Comparison of ENCODE assay signal across 9 cellular contexts in genomic region chr10:12348341-12348869, GRCh38. TPM values are rescaled to one million over a fixed set of nuclear protein-coding genes. Genes with fewer than 3 reads are reported as not detected.
DNase-seq lines count a peak whose midpoint lies in the region; ATAC-seq, FAIRE-seq and TF ChIP-seq lines count a peak whose summit lies in the region.
"Had no signal": no experiment of that assay in that cellular context is flagged by ENCODE, and none has a peak within 500 bp of the region (broad histone marks: within the 10 kb centered on the region; RNA-seq: fewer than 3 reads in every experiment).

No MANE protein-coding gene starts in this region.

- peaks cover 20% of the 10 kb centered on the region for H3K4me1 Mint-ChIP-seq in activated T-helper 17 cell treated with anti-CD3 and anti-CD28 coated beads, Interleukin-2, amount 50 U/mL, for 72 hours
- H3K4me1 Mint-ChIP-seq in stimulated activated naive CD8-positive, alpha-beta T cell treated with anti-CD3 and anti-CD28 coated beads, Interleukin-15, amount 100 ng/mL, for 72 hours, result peaks cover 42% of the 10 kb centered on the region

- dilution Hi-C loops in keratinocyte (cut with MboI; ENCODE audit: extremely low pct_ligation_motif_present, low sequenced_read_pairs), result no loop called here

- H4K20me1 ChIP-seq in keratinocyte (ENCODE audit: control insufficient read depth, extremely low read depth, insufficient read depth, low read length), result no peaks in the 10 kb centered on the region

- no peak for ATAC-seq in activated T-helper 17 cell treated with anti-CD3 and anti-CD28 coated beads, Interleukin-2, amount 50 U/mL, for 72 hours (replicated peaks)
- no peak for ATAC-seq in stimulated activated naive CD8-positive, alpha-beta T cell treated with anti-CD3 and anti-CD28 coated beads, Interleukin-15, amount 100 ng/mL, for 72 hours
- no peak for ATAC-seq in GM21423 (IDR thresholded peaks at IDR 0.05; ENCODE audit: unreplicated experiment)

- H3K4me1 ChIP-seq in keratinocyte (ENCODE audit: control insufficient read depth, extremely low read depth, insufficient read depth, low read length), result peaks cover 8% of the 10 kb centered on the region

- H3K9me3 ChIP-seq in keratinocyte (ENCODE audit: control insufficient read depth, low read depth, low read length), result no peaks in the 10 kb centered on the region

- no peak overlapping the region for H3K27ac ChIP-seq in keratinocyte (ENCODE audit: control insufficient read depth, insufficient read depth, low read length)

- no peak overlapping the region for H2AFZ ChIP-seq in keratinocyte (ENCODE audit: control insufficient read depth, low read length)

- peak overlapping the region; percentile 90 for H3K27ac Mint-ChIP-seq in activated T-helper 17 cell treated with anti-CD3 and anti-CD28 coated beads, Interleukin-2, amount 50 U/mL, for 72 hours
- peak overlapping the region; percentile 96 to 97 for H3K27ac Mint-ChIP-seq in stimulated activated naive CD8-positive, alpha-beta T cell treated with anti-CD3 and anti-CD28 coated beads, Interleukin-15, amount 100 ng/mL, for 72 hours

- no peak for TF ChIP-seq CTCF in keratinocyte (optimal IDR thresholded peaks at IDR 0.05 in 1 of 3, IDR thresholded peaks at IDR 0.05 in 1 of 3, conservative IDR thresholded peaks at IDR 0.05 in 1 of 3; ENCODE audit: extremely low read depth in 1 of 3, insufficient read depth in 2 of 3, low read length in 3 of 3)

- DNase-seq in NCI-H1417 (lab: John Stamatoyannopoulos, UW) (peak in 2 of 3 experiments; percentile 26 to 53), NCI-H1417 treated with DMSO at 0.1 percent for 48 hours (lab: John Stamatoyannopoulos, UW) (no peak), keratinocyte (ENCODE audit: low read depth, low spot score) (no peak), kidney glomerular epithelial cell (lab: John Stamatoyannopoulos, UW) (no peak), SIG-M5 (lab: John Stamatoyannopoulos, UW) (no peak)
- DNase-seq in stimulated activated naive CD8-positive, alpha-beta T cell treated with anti-CD3 and anti-CD28 coated beads, Interleukin-15, amount 100 ng/mL, for 72 hours, result no peak

- H3K36me3 ChIP-seq in keratinocyte (ENCODE audit: control insufficient read depth in 2 of 2, extremely low read depth in 1 of 2, insufficient read depth in 2 of 2, low read length in 2 of 2), result no peaks in the 10 kb centered on the region

- FAIRE-seq in keratinocyte (lab: Jason Lieb, UNC), result no peak
- FAIRE-seq: A204.1 had no signal

- H3K9ac ChIP-seq in keratinocyte (ENCODE audit: control insufficient read depth, extremely low read depth, insufficient read depth, low read length), result peak overlapping the region; percentile 39

- H3K9me3 Mint-ChIP-seq in activated T-helper 17 cell treated with anti-CD3 and anti-CD28 coated beads, Interleukin-2, amount 50 U/mL, for 72 hours, result no peaks in the 10 kb centered on the region
- H3K9me3 Mint-ChIP-seq in stimulated activated naive CD8-positive, alpha-beta T cell treated with anti-CD3 and anti-CD28 coated beads, Interleukin-15, amount 100 ng/mL, for 72 hours, result peaks cover 0 to 3% of the 10 kb centered on the region in 2 donors

- peaks cover 16% of the 10 kb centered on the region for H3K36me3 Mint-ChIP-seq in activated T-helper 17 cell treated with anti-CD3 and anti-CD28 coated beads, Interleukin-2, amount 50 U/mL, for 72 hours (ENCODE audit: low read depth)

- H3K27me3 ChIP-seq in keratinocyte (ENCODE audit: control insufficient read depth, extremely low read depth, insufficient read depth, low read length), result peaks cover 24% of the 10 kb centered on the region

- H3K4me3 Mint-ChIP-seq in activated T-helper 17 cell treated with anti-CD3 and anti-CD28 coated beads, Interleukin-2, amount 50 U/mL, for 72 hours, result peak overlapping the region; percentile 91
- peak overlapping the region; percentile 87 to 92 for H3K4me3 Mint-ChIP-seq in stimulated activated naive CD8-positive, alpha-beta T cell treated with anti-CD3 and anti-CD28 coated beads, Interleukin-15, amount 100 ng/mL, for 72 hours

- H3K9me1 ChIP-seq in keratinocyte (ENCODE audit: control insufficient read depth, extremely low read depth, insufficient read depth, low read length), result no peaks in the 10 kb centered on the region

- H3K27me3 Mint-ChIP-seq in activated T-helper 17 cell treated with anti-CD3 and anti-CD28 coated beads, Interleukin-2, amount 50 U/mL, for 72 hours, result peaks cover 11% of the 10 kb centered on the region
- peaks cover 16% of the 10 kb centered on the region for H3K27me3 Mint-ChIP-seq in stimulated activated naive CD8-positive, alpha-beta T cell treated with anti-CD3 and anti-CD28 coated beads, Interleukin-15, amount 100 ng/mL, for 72 hours

- peak overlapping the region; percentile 41 for H3K4me2 ChIP-seq in keratinocyte (ENCODE audit: control insufficient read depth, extremely low read depth, insufficient read depth, low read depth, low read length)

- H3K4me3 ChIP-seq in keratinocyte (ENCODE audit: control insufficient read depth in 2 of 3, extremely low read depth in 1 of 3, insufficient read depth in 2 of 3, low read depth in 1 of 3, low read length in 3 of 3), result peak overlapping the region in 1 of 3 experiments; percentile 55

- H3K79me2 ChIP-seq in keratinocyte (ENCODE audit: control insufficient read depth, insufficient read depth, low read length), result no peaks in the 10 kb centered on the region

RNA-seq across cellular contexts. Expression of gene CAMK1D, which starts 0.9 kb away (rescaled TPM):
- total RNA-seq in activated T-helper 17 cell treated with anti-CD3 and anti-CD28 coated beads, Interleukin-2, amount 50 U/mL, for 72 hours, result 10 to 100 TPM; 10.9 to 20.7 TPM
- polyA plus RNA-seq in keratinocyte, result 0.76 to 0.97 TPM (median 0.85 TPM) in 3 replicates
- polyA plus RNA-seq in keratinocyte (2011; ENCODE audit: low read depth), result 8.7 TPM
- polyA plus RNA-seq in keratinocyte (2011; cell fraction: cytosol; rRNA removed), result 0.84 and 1.3 TPM in 2 replicates
- polyA plus RNA-seq in keratinocyte (2011; cell fraction: nucleus; rRNA removed), result 1.9 and 2.2 TPM in 2 replicates
- 0.48 and 5.2 TPM in 2 replicates for polyA plus RNA-seq in keratinocyte (2012; ENCODE audit: low replicate concordance)
- polyA minus RNA-seq in keratinocyte, result 0.80 to 2.0 TPM (median 1.8 TPM) in 3 replicates
- polyA minus RNA-seq in keratinocyte (2011; cell fraction: cytosol; rRNA and poly(A)+ RNA removed), result 1.2 TPM
- polyA minus RNA-seq in keratinocyte (2011; cell fraction: nucleus; rRNA and poly(A)+ RNA removed), result 0.84 and 2.4 TPM in 2 replicates

Comparison
In these comparisons a context has a peak if more than half of its experiments do, and no peak if none do; other contexts are left out.
1. DNase-seq: peak in NCI-H1417 (2 of 3); none in NCI-H1417 treated with DMSO at 0.1 percent for 48 hours (single experiment), keratinocyte (single experiment), stimulated activated naive CD8-positive, alpha-beta T cell treated with anti-CD3 and anti-CD28 coated beads, Interleukin-15, amount 100 ng/mL, for 72 hours (0 of 2), kidney glomerular epithelial cell (single experiment) and SIG-M5 (single experiment).